1 cellular context compared by ENCODE assay signal in the genomic region with DNA sequence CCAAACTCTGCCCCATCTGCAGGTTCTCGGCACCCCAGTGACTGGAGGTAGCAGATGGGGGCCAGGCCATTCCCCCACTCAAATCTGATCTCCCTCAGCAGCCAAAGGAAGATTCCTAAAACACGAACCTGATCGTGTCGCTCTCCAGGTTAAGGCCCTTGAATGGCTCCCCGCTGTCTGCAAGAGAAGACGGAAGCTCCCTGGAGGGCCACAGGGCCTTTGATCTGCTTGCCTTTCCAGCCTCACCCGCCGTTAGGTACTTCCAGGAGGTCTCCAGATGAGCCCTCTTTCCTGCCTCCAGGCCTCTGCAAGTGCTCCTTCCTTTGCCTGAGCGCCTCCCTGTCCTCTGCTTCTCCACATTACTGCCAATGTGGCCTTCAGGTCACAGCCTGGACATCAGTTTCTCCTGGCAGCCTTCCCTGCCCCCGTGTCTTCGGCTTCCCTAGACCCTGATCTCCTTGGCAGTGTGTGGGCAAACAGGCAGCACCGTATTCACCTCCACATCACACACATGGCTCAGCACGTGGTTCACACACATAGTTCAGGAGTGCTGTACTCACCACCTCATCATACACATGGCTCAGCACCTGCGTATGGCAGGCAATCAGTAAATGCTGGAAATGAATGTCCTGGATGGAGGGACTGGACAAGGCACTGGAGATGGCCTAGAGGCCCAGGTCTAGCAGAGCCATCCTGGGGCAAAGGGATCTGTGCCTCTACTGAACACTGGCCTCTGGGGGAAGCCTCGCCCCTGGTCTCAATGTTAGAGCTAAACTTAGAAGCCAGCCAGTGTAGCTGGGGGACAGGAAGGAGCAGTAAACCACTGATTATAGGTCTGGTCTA.
TF ChIP-seq lines count a peak whose summit lies in the region.

No MANE protein-coding gene starts in this region.

TF ChIP-seq in SK-N-SH treated with all-trans-retinoic acid at 6 μM for 48 hours, 23 proteins besides CTCF, POLR2A, EP300 and RAD21 (continued from another document):
- TF ChIP-seq, protein P1, sequence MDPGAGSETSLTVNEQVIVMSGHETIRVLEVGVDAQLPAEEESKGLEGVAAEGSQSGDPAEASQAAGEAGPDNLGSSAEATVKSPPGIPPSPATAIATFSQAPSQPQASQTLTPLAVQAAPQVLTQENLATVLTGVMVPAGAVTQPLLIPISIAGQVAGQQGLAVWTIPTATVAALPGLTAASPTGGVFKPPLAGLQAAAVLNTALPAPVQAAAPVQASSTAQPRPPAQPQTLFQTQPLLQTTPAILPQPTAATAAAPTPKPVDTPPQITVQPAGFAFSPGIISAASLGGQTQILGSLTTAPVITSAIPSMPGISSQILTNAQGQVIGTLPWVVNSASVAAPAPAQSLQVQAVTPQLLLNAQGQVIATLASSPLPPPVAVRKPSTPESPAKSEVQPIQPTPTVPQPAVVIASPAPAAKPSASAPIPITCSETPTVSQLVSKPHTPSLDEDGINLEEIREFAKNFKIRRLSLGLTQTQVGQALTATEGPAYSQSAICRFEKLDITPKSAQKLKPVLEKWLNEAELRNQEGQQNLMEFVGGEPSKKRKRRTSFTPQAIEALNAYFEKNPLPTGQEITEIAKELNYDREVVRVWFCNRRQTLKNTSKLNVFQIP (CRISPR knock-in tag; IDR thresholded peaks at IDR 0.05; ENCODE audit: borderline replicate concordance, low read depth) = no peak
- TF ChIP-seq TOX (CRISPR knock-in tag; IDR thresholded peaks at IDR 0.05; ENCODE audit: borderline replicate concordance) (no peak), BACH2 (CRISPR knock-in tag; IDR thresholded peaks at IDR 0.05; ENCODE audit: borderline replicate concordance) (no peak), ZNF70 (CRISPR knock-in tag; IDR thresholded peaks at IDR 0.05) (no peak), ISL1 (CRISPR knock-in tag; IDR thresholded peaks at IDR 0.05) (no peak), SNAI2 (CRISPR knock-in tag; IDR thresholded peaks at IDR 0.05) (no peak), GLIS3 (CRISPR knock-in tag; IDR thresholded peaks at IDR 0.05) (no peak), ZFP30 (CRISPR knock-in tag; IDR thresholded peaks at IDR 0.05) (no peak), ZNF8 (CRISPR knock-in tag; IDR thresholded peaks at IDR 0.05) (no peak)
